10 cellular contexts compared by ENCODE assay signal in genomic region chr15:59283717-59284336, GRCh38.
DNase-seq lines count a peak whose midpoint lies in the region; ATAC-seq, FAIRE-seq and TF ChIP-seq lines count a peak whose summit lies in the region.
"Had no signal": no experiment of that assay in that cellular context is flagged by ENCODE, and none has a peak within 500 bp of the region (broad histone marks: within the 10 kb centered on the region; RNA-seq: fewer than 3 reads in every experiment).

No MANE protein-coding gene starts in this region.

- peak; percentile 46 for DNase-seq in EH (ENCODE audit: low read depth)
- DNase-seq in MG63 = peak; percentile 24
- DNase-seq in dorsolateral prefrontal cortex = no peak
- DNase-seq in natural killer cell treated with Interleukin-12 subunit alpha and Interleukin-12 subunit beta and Interleukin-15 and Interleukin-18, amount 100 ng/mL, for 72 hours (ENCODE audit: low spot score) = no peak
- no peak for DNase-seq in SHP77 (lab: John Stamatoyannopoulos, UW)
- DNase-seq in GM12892 (ENCODE audit: insufficient read length) = no peak
- DNase-seq in activated CD8-positive, alpha-beta T cell treated with anti-CD3 and anti-CD28 coated beads, Interleukin-2, amount 10 ng/mL, durations not matched to agents 7 days and 5 days = no peak
- no peak for DNase-seq in gastrocnemius medialis
- DNase-seq: CD4-positive, CD25-positive, alpha-beta regulatory T cell had no signal

- no peaks in the 10 kb centered on the region for H3K36me3 Mint-ChIP-seq in natural killer cell treated with Interleukin-12 subunit alpha and Interleukin-12 subunit beta and Interleukin-15 and Interleukin-18, amount 100 ng/mL, for 72 hours
- peaks cover 4% of the 10 kb centered on the region for H3K36me3 Mint-ChIP-seq in activated CD8-positive, alpha-beta T cell treated with anti-CD3 and anti-CD28 coated beads, Interleukin-2, amount 10 ng/mL, durations not matched to agents 7 days and 5 days (ENCODE audit: low read depth)
- H3K36me3 Mint-ChIP-seq: CD4-positive, CD25-positive, alpha-beta regulatory T cell had no signal

- ATAC-seq in natural killer cell treated with Interleukin-12 subunit alpha and Interleukin-12 subunit beta and Interleukin-15 and Interleukin-18, amount 100 ng/mL, for 72 hours = no peak
- ATAC-seq in activated CD8-positive, alpha-beta T cell treated with anti-CD3 and anti-CD28 coated beads, Interleukin-2, amount 10 ng/mL, durations not matched to agents 7 days and 5 days = no peak
- no peak for ATAC-seq in gastrocnemius medialis

- H3K4me3 Mint-ChIP-seq in natural killer cell treated with Interleukin-12 subunit alpha and Interleukin-12 subunit beta and Interleukin-15 and Interleukin-18, amount 100 ng/mL, for 72 hours = no peak overlapping the region
- no peak overlapping the region for H3K4me3 Mint-ChIP-seq in activated CD8-positive, alpha-beta T cell treated with anti-CD3 and anti-CD28 coated beads, Interleukin-2, amount 10 ng/mL, durations not matched to agents 7 days and 5 days
- H3K4me3 Mint-ChIP-seq: CD4-positive, CD25-positive, alpha-beta regulatory T cell had no signal

- intact Hi-C loops in dorsolateral prefrontal cortex (cut with DNase I) (no loop called here), gastrocnemius medialis (cut with DNase I; ENCODE audit: low total_unique reads) (no loop called here)

- no peaks in the 10 kb centered on the region for H3K9me3 Mint-ChIP-seq in natural killer cell treated with Interleukin-12 subunit alpha and Interleukin-12 subunit beta and Interleukin-15 and Interleukin-18, amount 100 ng/mL, for 72 hours
- H3K9me3 Mint-ChIP-seq in activated CD8-positive, alpha-beta T cell treated with anti-CD3 and anti-CD28 coated beads, Interleukin-2, amount 10 ng/mL, durations not matched to agents 7 days and 5 days (ENCODE audit: insufficient read depth) = no peaks in the 10 kb centered on the region
- H3K9me3 Mint-ChIP-seq: CD4-positive, CD25-positive, alpha-beta regulatory T cell had no signal

- no peak for FAIRE-seq in GM12892 (lab: Jason Lieb, UNC)

- H3K27ac ChIP-seq in dorsolateral prefrontal cortex = peak overlapping the region in 38 of 59 donors; percentile 0 to 97 (median 63)
- no peak overlapping the region for H3K27ac ChIP-seq in gastrocnemius medialis
- H3K27ac ChIP-seq: coronary artery had no signal

- POLR2A ChIA-PET in activated CD8-positive, alpha-beta T cell treated with anti-CD3 and anti-CD28 coated beads, Interleukin-2, amount 10 ng/mL, durations not matched to agents 7 days and 5 days (lab: Charles Lee) = no interaction called here

- H3K4me3 ChIP-seq in MG63 = no peak overlapping the region
- H3K4me3 ChIP-seq in dorsolateral prefrontal cortex = no peak overlapping the region
- no peak overlapping the region for H3K4me3 ChIP-seq in gastrocnemius medialis
- H3K4me3 ChIP-seq: coronary artery had no signal

- TF ChIP-seq CTCF in dorsolateral prefrontal cortex (IDR thresholded peaks at IDR 0.05 in 54 of 56, conservative IDR thresholded peaks at IDR 0.05 in 2 of 56; ENCODE audit: low read depth in 1 of 56, partially characterized antibody in 56 of 56) = no peak
- TF ChIP-seq CTCF in gastrocnemius medialis (IDR thresholded peaks at IDR 0.05 in 4 of 5, conservative IDR thresholded peaks at IDR 0.05 in 1 of 5) = no peak

- H3K27ac Mint-ChIP-seq in natural killer cell treated with Interleukin-12 subunit alpha and Interleukin-12 subunit beta and Interleukin-15 and Interleukin-18, amount 100 ng/mL, for 72 hours = peak overlapping the region; percentile 33 to 34
- H3K27ac Mint-ChIP-seq in activated CD8-positive, alpha-beta T cell treated with anti-CD3 and anti-CD28 coated beads, Interleukin-2, amount 10 ng/mL, durations not matched to agents 7 days and 5 days = no peak overlapping the region
- H3K27ac Mint-ChIP-seq: CD4-positive, CD25-positive, alpha-beta regulatory T cell had no signal

- no peaks in the 10 kb centered on the region for H3K9me3 ChIP-seq in MG63
- no peaks in the 10 kb centered on the region for H3K9me3 ChIP-seq in gastrocnemius medialis

- H3K4me1 Mint-ChIP-seq in natural killer cell treated with Interleukin-12 subunit alpha and Interleukin-12 subunit beta and Interleukin-15 and Interleukin-18, amount 100 ng/mL, for 72 hours (ENCODE audit: low read depth in 2 of 2) = peaks cover 9 to 27% of the 10 kb centered on the region in 2 donors
- H3K4me1 Mint-ChIP-seq in activated CD8-positive, alpha-beta T cell treated with anti-CD3 and anti-CD28 coated beads, Interleukin-2, amount 10 ng/mL, durations not matched to agents 7 days and 5 days (ENCODE audit: low read depth) = peaks cover 36% of the 10 kb centered on the region
- H3K4me1 Mint-ChIP-seq: CD4-positive, CD25-positive, alpha-beta regulatory T cell had no signal

- CTCF ChIA-PET in activated CD8-positive, alpha-beta T cell treated with anti-CD3 and anti-CD28 coated beads, Interleukin-2, amount 10 ng/mL, durations not matched to agents 7 days and 5 days (lab: Charles Lee) = no interaction called here

- H3K27me3 ChIP-seq in MG63 = no peaks in the 10 kb centered on the region
- no peaks in the 10 kb centered on the region for H3K27me3 ChIP-seq in dorsolateral prefrontal cortex
- no peaks in the 10 kb centered on the region for H3K27me3 ChIP-seq in gastrocnemius medialis

- H3K4me1 ChIP-seq in gastrocnemius medialis = peaks cover 0 to under 1% of the 10 kb centered on the region in 2 donors

- TF ChIP-seq POLR2A in GM12892 (IDR thresholded peaks at IDR 0.05; ENCODE audit: low read depth, low read length) (no peak), gastrocnemius medialis (IDR thresholded peaks at IDR 0.05) (no peak)

- in situ Hi-C loops in gastrocnemius medialis (cut with MboI; ENCODE audit: low sequenced_read_pairs in 4 of 4) = no loop called here

- H3K36me3 ChIP-seq in MG63 (no peaks in the 10 kb centered on the region; the same call in 1 of the 2 replicates), gastrocnemius medialis (no peaks in the 10 kb centered on the region)

- H3K27me3 Mint-ChIP-seq in natural killer cell treated with Interleukin-12 subunit alpha and Interleukin-12 subunit beta and Interleukin-15 and Interleukin-18, amount 100 ng/mL, for 72 hours = no peaks in the 10 kb centered on the region
- H3K27me3 Mint-ChIP-seq in activated CD8-positive, alpha-beta T cell treated with anti-CD3 and anti-CD28 coated beads, Interleukin-2, amount 10 ng/mL, durations not matched to agents 7 days and 5 days (ENCODE audit: low read depth) = peaks cover 2% of the 10 kb centered on the region

Comparison
In these comparisons a context has a peak if more than half of its experiments do, and no peak if none do; other contexts are left out.
1. DNase-seq: peak in EH (single experiment) and MG63 (single experiment); none in dorsolateral prefrontal cortex (0 of 10), natural killer cell treated with Interleukin-12 subunit alpha and Interleukin-12 subunit beta and Interleukin-15 and Interleukin-18, amount 100 ng/mL, for 72 hours (single experiment), SHP77 (0 of 2), GM12892 (single experiment), activated CD8-positive, alpha-beta T cell treated with anti-CD3 and anti-CD28 coated beads, Interleukin-2, amount 10 ng/mL, durations not matched to agents 7 days and 5 days (single experiment) and gastrocnemius medialis (0 of 2).
2. H3K27ac ChIP-seq: peak in dorsolateral prefrontal cortex (38 of 59); none in gastrocnemius medialis (0 of 4).